Comparison of ENCODE assay signal across 23 cellular contexts in the genomic region with DNA sequence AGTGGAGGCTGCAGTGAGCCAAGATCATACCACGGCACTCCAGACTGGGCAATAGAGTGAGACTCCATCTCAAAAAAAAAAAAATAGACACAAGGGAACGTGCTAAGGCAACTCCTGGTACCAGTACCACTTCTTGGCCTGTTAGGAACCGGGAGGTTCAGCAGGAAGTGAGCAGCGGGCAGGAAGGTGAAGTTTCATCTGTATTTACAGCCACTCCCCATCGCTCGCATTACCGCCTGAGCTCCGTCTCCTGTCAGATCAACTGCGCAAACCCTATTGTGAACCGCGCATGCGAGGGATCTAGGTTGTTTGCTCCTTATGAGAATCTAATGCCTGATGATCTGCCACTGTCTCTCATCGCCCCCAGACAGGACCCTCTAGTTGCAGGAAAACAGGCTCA.
DNase-seq lines count a peak whose midpoint lies in the region; ATAC-seq, FAIRE-seq and TF ChIP-seq lines count a peak whose summit lies in the region.
"Had no signal": no experiment of that assay in that cellular context is flagged by ENCODE, and none has a peak within 500 bp of the region (broad histone marks: within the 10 kb centered on the region; RNA-seq: fewer than 3 reads in every experiment).

No MANE protein-coding gene starts in this region.

- no peaks in the 10 kb centered on the region for H3K9me3 ChIP-seq in left ventricle myocardium inferior (replicated peaks)
- H3K9me3 ChIP-seq in heart right ventricle, result no peaks in the 10 kb centered on the region
- no peaks in the 10 kb centered on the region for H3K9me3 ChIP-seq in kidney (ENCODE audit: control insufficient read depth in 1 of 2, low read length in 2 of 2)
- H3K9me3 ChIP-seq in psoas muscle, result no peaks in the 10 kb centered on the region

- no peak overlapping the region for H3K9ac ChIP-seq in kidney (ENCODE audit: low read length in 2 of 2)

- H3K4me1 ChIP-seq in left ventricle myocardium inferior, result peaks cover 22% of the 10 kb centered on the region
- H3K4me1 ChIP-seq in heart right ventricle, result peaks cover 0 to 26% (median 15%) of the 10 kb centered on the region in 9 donors
- peaks cover 0 to 5% of the 10 kb centered on the region in 2 donors for H3K4me1 ChIP-seq in kidney (ENCODE audit: control insufficient read depth in 1 of 2, insufficient read depth in 1 of 2, low read depth in 1 of 2, low read length in 2 of 2)
- H3K4me1 ChIP-seq in psoas muscle, result peaks cover 15% of the 10 kb centered on the region

- H3K36me3 ChIP-seq in left ventricle myocardium inferior, result no peaks in the 10 kb centered on the region
- H3K36me3 ChIP-seq in heart right ventricle, result no peaks in the 10 kb centered on the region
- H3K36me3 ChIP-seq in kidney (ENCODE audit: control insufficient read depth in 1 of 2, insufficient read depth in 2 of 2, low read length in 2 of 2), result no peaks in the 10 kb centered on the region
- H3K36me3 ChIP-seq in psoas muscle (ENCODE audit: insufficient read depth in 1 of 2, low read depth in 1 of 2), result no peaks in the 10 kb centered on the region

- H3K27me3 ChIP-seq in left ventricle myocardium inferior (ENCODE audit: low read depth), result no peaks in the 10 kb centered on the region
- H3K27me3 ChIP-seq in heart right ventricle, result peaks cover 0 to 6% (median 0%) of the 10 kb centered on the region in 7 donors
- no peaks in the 10 kb centered on the region for H3K27me3 ChIP-seq in psoas muscle (ENCODE audit: insufficient read depth in 3 of 3, low read length in 2 of 3)

- no peak for DNase-seq in left ventricle myocardium inferior
- DNase-seq in heart right ventricle, result no peak
- DNase-seq in kidney, result peak; percentile 29
- DNase-seq in psoas muscle, result no peak
- no peak for DNase-seq in dedifferentiated amniotic fluid mesenchymal stem cell (ENCODE audit: extremely low spot score)
- DNase-seq in globus pallidus (ENCODE audit: low spot score), result no peak
- no peak for DNase-seq in stimulated activated CD4-positive, alpha-beta T cell treated with anti-CD3 and anti-CD28 coated beads, Interleukin-12 subunit alpha, Interleukin-12 subunit beta, amount 100 ng/mL, for 4 hours
- DNase-seq: 8988T; ACHN; CD4-positive, alpha-beta T cell; KG1; MM.1S; NCI-H1694; NCI-H2029 treated with DMSO at 0.1 percent for 48 hours; NCI-H446 treated with DMSO at 0.1 percent for 48 hours; NCI-H526; NCI-H82; NK-92 treated with Interleukin-12 subunit alpha and Interleukin-12 subunit beta, amount 100 ng/mL, for 24 hours; SHP77 treated with DMSO at 0.1 percent for 48 hours had no signal

- no peak overlapping the region for H3K4me3 ChIP-seq in left ventricle myocardium inferior
- no peak overlapping the region for H3K4me3 ChIP-seq in heart right ventricle
- no peak overlapping the region for H3K4me3 ChIP-seq in kidney (ENCODE audit: low read length in 2 of 2)
- H3K4me3 ChIP-seq in psoas muscle, result no peak overlapping the region

- WGBS in heart right ventricle, 2 donors, result 93 to 96% methylated on average over 13 of the region's 13 CpGs
- 88 to 95% (median 91%) methylated on average over 13 of the region's 13 CpGs for WGBS in psoas muscle, 3 donors

- no peak for ATAC-seq in heart right ventricle
- ATAC-seq in psoas muscle, result no peak
- ATAC-seq in GM18870 (IDR thresholded peaks at IDR 0.05; ENCODE audit: unreplicated experiment), result no peak

- FAIRE-seq in kidney (lab: Jason Lieb, UNC), result no peak
- FAIRE-seq: D721Med, GM18507, HTR-8/SVneo had no signal

- H3K27ac ChIP-seq in left ventricle myocardium inferior (replicated peaks) (peak overlapping the region; percentile 81), heart right ventricle (peak overlapping the region in 4 of 10 donors; percentile 57 to 82 (median 78)), kidney (ENCODE audit: low read depth in 2 of 2, low read length in 2 of 2) (no peak overlapping the region), psoas muscle (peak overlapping the region; percentile 77)

- intact Hi-C loops in left ventricle myocardium inferior (cut with micrococcal nuclease), result loop anchor here (10.0 kb wide), 1 partner anchor 133 kb away; no protein-coding TSS in a partner anchor
- intact Hi-C loops in heart right ventricle (cut with DNase I), result loop anchor here in 2 of 10 donors (10.0 kb wide), 2 partner anchors 143 to 473 kb away; no protein-coding TSS in a partner anchor
- intact Hi-C loops in kidney (cut with DNase I), result loop anchor here (10.0 kb wide), 1 partner anchor 143 kb away; no protein-coding TSS in a partner anchor
- intact Hi-C loops in psoas muscle (cut with DNase I), result loop anchor here in 1 of 2 donors (10.0 kb wide), 1 partner anchor 143 kb away; no protein-coding TSS in a partner anchor

- TF ChIP-seq CTCF in left ventricle myocardium inferior (IDR thresholded peaks at IDR 0.05; ENCODE audit: borderline replicate concordance), result no peak
- no peak for TF ChIP-seq CTCF in heart right ventricle (IDR thresholded peaks at IDR 0.05)
- no peak for TF ChIP-seq CTCF in kidney (IDR thresholded peaks at IDR 0.05; ENCODE audit: borderline replicate concordance, extremely low read depth, insufficient read depth)
- TF ChIP-seq CTCF in psoas muscle (IDR thresholded peaks at IDR 0.05), result no peak

Comparison
In these comparisons a context has a peak if more than half of its experiments do, and no peak if none do; other contexts are left out.
1. H3K27ac ChIP-seq: peak in left ventricle myocardium inferior (single experiment) and psoas muscle (single experiment); none in kidney (0 of 2).